Comparison of ENCODE assay signal across 1 cellular context in the genomic region with DNA sequence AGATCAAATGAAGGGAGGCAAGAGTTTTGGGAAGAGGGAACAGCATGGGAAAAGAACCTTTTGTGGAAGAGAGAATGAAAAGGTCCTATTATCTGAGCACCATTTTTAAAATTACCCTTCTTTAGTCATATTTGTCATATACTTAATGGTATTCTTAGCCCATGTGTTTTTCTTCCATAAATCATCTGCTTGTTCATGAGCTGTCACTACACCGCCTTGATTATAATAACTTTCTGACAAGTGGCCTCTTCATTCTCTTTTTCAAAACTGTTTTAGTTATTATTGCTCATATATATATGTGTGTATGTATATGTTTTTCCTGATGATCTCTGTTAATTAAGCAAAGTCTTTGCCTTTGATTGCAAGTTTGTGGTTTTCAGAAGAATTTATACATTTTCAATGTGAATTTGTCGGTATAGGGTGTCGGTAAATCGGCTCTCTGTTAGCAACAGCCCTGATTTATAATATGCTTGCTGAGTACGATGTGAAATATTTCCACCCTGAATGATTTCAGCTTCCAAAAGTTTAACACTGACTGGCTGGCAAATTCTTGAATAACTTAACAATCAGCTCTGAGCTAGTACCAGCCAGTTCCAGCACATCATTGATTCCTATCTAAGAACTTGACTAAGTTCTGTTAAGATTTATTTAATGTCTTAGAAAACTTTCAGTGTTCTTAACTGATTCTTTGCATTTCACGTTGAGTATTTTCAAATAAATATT.
TF ChIP-seq lines count a peak whose summit lies in the region.

No MANE protein-coding gene starts in this region.

TF ChIP-seq in K562, 482 proteins besides CTCF, POLR2A, EP300 and RAD21:
- TF ChIP-seq ETV1 (tag; conservative IDR thresholded peaks at IDR 0.05; ENCODE audit: low read depth): no peak
- no peak for TF ChIP-seq TAF7 (tag; IDR thresholded peaks at IDR 0.05)
- TF ChIP-seq ZNF134 (CRISPR knock-in tag; conservative IDR thresholded peaks at IDR 0.05): no peak
- peak; percentile 62 for TF ChIP-seq MEIS2 (IDR thresholded peaks at IDR 0.05; ENCODE audit: partially characterized antibody)
- TF ChIP-seq, protein P1, sequence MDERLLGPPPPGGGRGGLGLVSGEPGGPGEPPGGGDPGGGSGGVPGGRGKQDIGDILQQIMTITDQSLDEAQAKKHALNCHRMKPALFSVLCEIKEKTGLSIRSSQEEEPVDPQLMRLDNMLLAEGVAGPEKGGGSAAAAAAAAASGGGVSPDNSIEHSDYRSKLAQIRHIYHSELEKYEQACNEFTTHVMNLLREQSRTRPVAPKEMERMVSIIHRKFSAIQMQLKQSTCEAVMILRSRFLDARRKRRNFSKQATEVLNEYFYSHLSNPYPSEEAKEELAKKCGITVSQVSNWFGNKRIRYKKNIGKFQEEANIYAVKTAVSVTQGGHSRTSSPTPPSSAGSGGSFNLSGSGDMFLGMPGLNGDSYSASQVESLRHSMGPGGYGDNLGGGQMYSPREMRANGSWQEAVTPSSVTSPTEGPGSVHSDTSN (CRISPR knock-in tag; IDR thresholded peaks at IDR 0.05; ENCODE audit: low read depth): no peak
- TF ChIP-seq, protein P1 (tag; conservative IDR thresholded peaks at IDR 0.05; ENCODE audit: low read depth): peak; percentile 67; the same call in 1 of the 2 replicates
